ENCODE assay signal across 1 cellular context in the genomic region with DNA sequence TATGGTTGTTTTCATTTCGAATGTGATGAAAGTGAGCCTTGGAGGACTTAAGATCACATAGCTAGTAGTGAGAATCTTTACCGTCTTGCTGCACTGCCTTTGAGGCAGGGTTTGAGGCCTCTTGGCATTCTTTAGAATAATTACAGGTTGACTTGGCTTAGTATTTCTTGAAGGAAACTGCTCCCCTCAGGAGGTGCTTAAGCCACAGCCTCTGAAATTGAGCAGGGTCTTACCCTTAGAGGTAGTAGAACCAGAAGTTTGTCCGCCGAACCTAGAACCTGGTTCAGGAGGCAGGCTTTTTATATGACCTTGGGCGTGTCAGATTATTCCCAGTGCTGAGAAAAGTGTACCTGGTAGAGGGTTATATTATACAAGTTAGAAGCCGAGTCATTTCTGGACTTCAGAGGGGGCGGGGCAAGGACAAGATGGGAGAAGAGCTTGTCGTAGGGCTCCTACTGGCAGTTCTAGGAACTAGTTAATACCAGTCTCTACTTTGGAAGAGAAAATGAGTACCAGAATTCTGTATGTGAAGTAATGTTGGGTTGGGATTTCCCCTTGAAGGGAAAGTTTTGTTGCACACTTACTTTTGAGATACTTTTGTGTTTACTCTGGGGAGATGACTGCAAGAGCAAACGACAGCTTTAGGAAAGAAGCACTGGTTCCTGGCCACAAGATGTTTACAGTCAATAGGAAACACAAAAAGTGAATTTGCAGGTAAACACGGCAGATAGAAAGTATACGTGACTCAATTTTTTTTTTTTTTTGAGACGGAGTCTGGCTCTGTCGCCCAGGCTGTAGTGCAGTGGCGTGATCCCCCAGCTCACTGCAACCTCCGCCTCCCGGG.
TF ChIP-seq lines count a peak whose summit lies in the region.

No MANE protein-coding gene starts in this region.

TF ChIP-seq in HCT116, 20 proteins besides CTCF, POLR2A, EP300 and RAD21 (continued from another document):
- TF ChIP-seq SP1 (IDR thresholded peaks at IDR 0.05; ENCODE audit: low read depth) (no peak), SRF (IDR thresholded peaks at IDR 0.05; ENCODE audit: low read depth) (no peak)
